11 cellular contexts compared by ENCODE assay signal in genomic region chr3:42097166-42097946, GRCh38. TPM values are rescaled to one million over a fixed set of nuclear protein-coding genes. Genes with fewer than 3 reads are reported as not detected.
DNase-seq lines count a peak whose midpoint lies in the region; ATAC-seq and TF ChIP-seq lines count a peak whose summit lies in the region.
"Had no signal": no experiment of that assay in that cellular context is flagged by ENCODE, and none has a peak within 500 bp of the region (broad histone marks: within the 10 kb centered on the region; RNA-seq: fewer than 3 reads in every experiment).

No MANE protein-coding gene starts in this region.

- no peaks in the 10 kb centered on the region for H3K27me3 ChIP-seq in BLaER1 treated with 17β-estradiol and CSF1 and Interleukin-3, amounts not matched to agents 10 nM and 100 nM
- no peaks in the 10 kb centered on the region for H3K27me3 ChIP-seq in OCI-LY1 (ENCODE audit: insufficient read depth, low read length)
- no peaks in the 10 kb centered on the region for H3K27me3 ChIP-seq in psoas muscle (ENCODE audit: insufficient read depth in 3 of 3, low read length in 2 of 3)

- peaks cover 57 to 73% (median 65%) of the 10 kb centered on the region in 10 experiments for H3K4me1 ChIP-seq in BLaER1 treated with 17β-estradiol and CSF1 and Interleukin-3, amounts not matched to agents 10 nM and 100 nM
- peaks cover 34% of the 10 kb centered on the region for H3K4me1 ChIP-seq in OCI-LY1 (ENCODE audit: insufficient read depth, low read length, severe bottlenecking)
- H3K4me1 ChIP-seq in psoas muscle, result peaks cover 59% of the 10 kb centered on the region

- H3K79me2 ChIP-seq in OCI-LY1 (ENCODE audit: insufficient read depth, low read length), result no peaks in the 10 kb centered on the region

- DNase-seq in choroid plexus epithelial cell (ENCODE audit: low read depth) (peak; percentile 69), psoas muscle (no peak), inferior parietal cortex (ENCODE audit: extremely low spot score) (no peak), DMS79 treated with DMSO at 0.1 percent for 48 hours (lab: John Stamatoyannopoulos, UW) (no peak), NCI-H748 treated with DMSO at 0.1 percent for 48 hours (lab: John Stamatoyannopoulos, UW) (no peak)
- DNase-seq: DMS79, natural killer cell, PC-9 had no signal

- 35 to 43% (median 37%) methylated on average over 9 of the region's 9 CpGs for WGBS in psoas muscle, 3 donors

- intact Hi-C loops in psoas muscle (cut with DNase I), result loop anchor here (5.0 to 10.0 kb wide), 3 partner anchors 135 to 1513 kb away; partner anchors contain the start of gene ULK4 (in 1 of the 2)

- peak; percentile 16; the same call in 1 of the 2 replicates for TF ChIP-seq CTCF in OCI-LY1 (IDR thresholded peaks at IDR 0.05; ENCODE audit: low read length)
- no peak for TF ChIP-seq CTCF in choroid plexus epithelial cell (conservative IDR thresholded peaks at IDR 0.05; ENCODE audit: low read depth, low read length)
- TF ChIP-seq CTCF in psoas muscle (IDR thresholded peaks at IDR 0.05), result peak; percentile 33

- peak overlapping the region in 2 of 11 experiments; percentile 48 to 50; a peak in 2 of 22 replicates for H3K9ac ChIP-seq in BLaER1 treated with 17β-estradiol and CSF1 and Interleukin-3, amounts not matched to agents 10 nM and 100 nM
- H3K9ac ChIP-seq in OCI-LY1 (ENCODE audit: low read length), result no peak overlapping the region

- H3K4me3 ChIP-seq in BLaER1 treated with 17β-estradiol and CSF1 and Interleukin-3, amounts not matched to agents 10 nM and 100 nM, result no peak overlapping the region
- H3K4me3 ChIP-seq in OCI-LY1 (ENCODE audit: low read depth, low read length, poor library complexity, severe bottlenecking) (no peak overlapping the region), choroid plexus epithelial cell (ENCODE audit: low read depth, low read length) (no peak overlapping the region), psoas muscle (no peak overlapping the region)
- H3K4me3 ChIP-seq: PC-9 had no signal

- ATAC-seq in psoas muscle, result peak in 2 of 4 donors; percentile 29 to 33
- ATAC-seq in esophagus mucosa, result no peak
- ATAC-seq: natural killer cell had no signal

- peak overlapping the region in 10 of 11 experiments; percentile 5 to 46 (median 35); a peak in 14 of 22 replicates for H3K4me2 ChIP-seq in BLaER1 treated with 17β-estradiol and CSF1 and Interleukin-3, amounts not matched to agents 10 nM and 100 nM
- H3K4me2 ChIP-seq in OCI-LY1 (ENCODE audit: low read length), result no peak overlapping the region
- H3K4me2 ChIP-seq: PC-9 had no signal

- H3F3A ChIP-seq in OCI-LY1 (ENCODE audit: insufficient read depth, low read length), result no peaks in the 10 kb centered on the region

- no peak overlapping the region for H2AFZ ChIP-seq in OCI-LY1 (ENCODE audit: low read length)
- H2AFZ ChIP-seq: PC-9 had no signal

- H3K36me3 ChIP-seq in BLaER1 treated with 17β-estradiol and CSF1 and Interleukin-3, amounts not matched to agents 10 nM and 100 nM, result peaks cover 16 to 45% (median 26%) of the 10 kb centered on the region in 11 experiments
- H3K36me3 ChIP-seq in OCI-LY1 (ENCODE audit: insufficient read depth, low read length) (peaks cover 36% of the 10 kb centered on the region; the same call in 1 of the 2 replicates), psoas muscle (ENCODE audit: insufficient read depth in 1 of 2, low read depth in 1 of 2) (peaks cover 0 to 2% of the 10 kb centered on the region in 2 donors)

- H4K20me1 ChIP-seq in BLaER1 treated with 17β-estradiol and CSF1 and Interleukin-3, amounts not matched to agents 10 nM and 100 nM, result peaks cover 23 to 77% (median 47%) of the 10 kb centered on the region in 11 experiments; a peak in 19 of 22 replicates
- no peaks in the 10 kb centered on the region for H4K20me1 ChIP-seq in OCI-LY1 (ENCODE audit: insufficient read depth, low read length)

- H3K27ac ChIP-seq in BLaER1 treated with 17β-estradiol and CSF1 and Interleukin-3, amounts not matched to agents 10 nM and 100 nM, result no peak overlapping the region
- no peak overlapping the region for H3K27ac ChIP-seq in OCI-LY1 (ENCODE audit: low read depth, low read length, poor library complexity, severe bottlenecking)
- peak overlapping the region; percentile 47 for H3K27ac ChIP-seq in psoas muscle
- H3K27ac ChIP-seq: PC-9 had no signal

- H3K9me3 ChIP-seq in BLaER1 treated with 17β-estradiol and CSF1 and Interleukin-3, amounts not matched to agents 10 nM and 100 nM (replicated peaks in 1 of 11), result peaks cover 0 to 3% (median 0%) of the 10 kb centered on the region in 11 experiments; a peak in 9 of 22 replicates
- H3K9me3 ChIP-seq in OCI-LY1 (ENCODE audit: low read length), result no peaks in the 10 kb centered on the region
- H3K9me3 ChIP-seq in psoas muscle, result no peaks in the 10 kb centered on the region

- H3K9me2 ChIP-seq in OCI-LY1 (ENCODE audit: low read depth, low read length), result no peaks in the 10 kb centered on the region

RNA-seq across cellular contexts. Expression of gene TRAK1, which starts 6.2 kb away (rescaled TPM):
- total RNA-seq in psoas muscle (100 to 1,000 TPM in 3 of 4 donors, 10 to 100 TPM in 1; 94.8 to 128 (median 120) TPM), esophagus mucosa (21.2 TPM)
- polyA plus RNA-seq in psoas muscle, result 10 to 100 TPM; 30.8 to 68.2 (median 45.2) TPM
